Comparison of ENCODE assay signal across 17 cellular contexts in the genomic region with DNA sequence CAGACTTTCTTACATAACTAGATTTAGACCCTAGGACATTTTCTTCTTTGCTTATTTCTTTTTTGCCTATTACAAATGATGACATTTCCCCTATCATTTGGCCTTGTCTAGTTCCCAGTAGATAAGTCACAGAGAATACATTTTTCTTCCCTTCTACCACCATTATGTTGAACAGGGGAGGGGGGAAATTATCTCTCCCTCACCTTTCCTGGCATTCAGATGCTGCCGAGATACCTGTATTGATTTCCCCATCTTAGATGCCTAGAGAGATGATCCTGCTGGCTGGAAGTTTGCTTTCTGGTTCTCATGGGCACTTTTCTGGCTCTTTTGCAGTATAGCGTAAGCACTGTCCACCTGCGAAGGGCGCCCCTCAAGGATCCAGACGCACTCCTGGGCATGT. TPM values are rescaled to one million over a fixed set of nuclear protein-coding genes. Genes with fewer than 3 reads are reported as not detected.
"Had no signal": no experiment of that assay in that cellular context is flagged by ENCODE, and none has a peak within 500 bp of the region (broad histone marks: within the 10 kb centered on the region; RNA-seq: fewer than 3 reads in every experiment).

No MANE protein-coding gene starts in this region.

- H3K9me3 Mint-ChIP-seq: naive thymus-derived CD4-positive, alpha-beta T cell had no signal

- H3K27ac ChIP-seq: dorsolateral prefrontal cortex, heart left ventricle, ovary, right atrium auricular region, suprapubic skin, upper lobe of right lung, vagina had no signal

- DNase-seq: cortex of kidney; dorsolateral prefrontal cortex; effector CD8-positive, alpha-beta T cell; heart left ventricle; hippocampal formation; left colon; naive thymus-derived CD4-positive, alpha-beta T cell; nucleus accumbens; ovary; small intestine; stimulated activated CD4-positive, alpha-beta T cell treated with anti-CD3 and anti-CD28 coated beads, Interleukin-12 subunit alpha, Interleukin-12 subunit beta, amount 100 ng/mL, for 4 hours; stimulated activated naive CD8-positive, alpha-beta T cell treated with anti-CD3 and anti-CD28 coated beads, Interleukin-15, Interleukin-2, amounts not matched to agents 100 U/mL and 50 U/mL, for 24 hours; tibial artery; upper lobe of right lung had no signal

- H3K36me3 ChIP-seq: ovary, right atrium auricular region, tibial artery, vagina had no signal

- H3K27me3 Mint-ChIP-seq: naive thymus-derived CD4-positive, alpha-beta T cell had no signal

- H3K4me3 ChIP-seq: dorsolateral prefrontal cortex, heart left ventricle, ovary, right atrium auricular region, suprapubic skin, tibial artery, upper lobe of right lung, vagina had no signal

- ATAC-seq: heart left ventricle; left colon; naive thymus-derived CD4-positive, alpha-beta T cell; stimulated activated naive CD8-positive, alpha-beta T cell treated with anti-CD3 and anti-CD28 coated beads, Interleukin-15, Interleukin-2, amounts not matched to agents 100 U/mL and 50 U/mL, for 24 hours; upper lobe of right lung had no signal

- H3K27me3 ChIP-seq: dorsolateral prefrontal cortex, heart left ventricle, ovary, right atrium auricular region, suprapubic skin, tibial artery, upper lobe of right lung, vagina had no signal

- H3K9me3 ChIP-seq: heart left ventricle, ovary, right atrium auricular region, suprapubic skin, tibial artery, upper lobe of right lung, vagina had no signal

RNA-seq across cellular contexts. Expression of gene SHISA4, which starts 54.1 kb away (rescaled TPM):
- polyA plus RNA-seq: naive thymus-derived CD4-positive, alpha-beta T cell had no signal
